ENCODE assay signal across 1 cellular context in the genomic region with DNA sequence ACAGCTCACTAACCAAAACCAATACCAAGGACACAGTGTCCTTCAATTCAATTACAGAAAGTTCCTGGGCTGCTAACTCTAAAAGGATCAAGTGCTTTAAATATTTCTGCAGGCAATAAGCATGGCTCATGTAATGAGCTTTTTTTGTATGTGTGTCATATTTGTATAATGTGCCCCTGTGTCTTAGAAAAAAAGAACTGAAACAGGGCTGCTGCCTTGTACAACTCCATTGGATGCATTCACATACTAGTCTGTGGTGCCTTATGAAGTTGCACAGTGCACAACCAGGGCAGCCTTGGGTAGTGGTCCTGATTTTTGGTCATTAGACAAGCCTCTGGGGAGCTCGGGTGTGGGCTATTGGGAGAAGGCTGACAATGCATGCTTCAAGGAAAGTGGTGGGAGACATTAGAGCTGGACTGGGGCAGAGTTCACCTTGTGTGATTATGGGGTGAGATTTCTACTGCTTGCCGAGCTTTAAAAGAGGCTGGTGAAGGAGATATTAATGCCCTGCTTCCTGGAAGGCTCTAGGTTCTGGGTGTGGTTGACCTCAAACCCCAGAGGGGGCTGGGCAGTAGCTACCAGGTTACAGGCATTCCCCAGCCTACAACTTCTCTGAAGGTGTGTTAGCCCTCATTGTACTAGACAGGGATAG.
A peak's percentile ranks its signal among the peaks of the same experiment; 100 is the strongest.
TF ChIP-seq lines count a peak whose summit lies in the region.

No MANE protein-coding gene starts in this region.

TF ChIP-seq in K562, 482 proteins besides CTCF, POLR2A, EP300 and RAD21 (continued from another document and continues in another):
- no peak for TF ChIP-seq CHD7 (IDR thresholded peaks at IDR 0.05; ENCODE audit: low read depth, low read length)
- no peak for TF ChIP-seq NR2C2 (CRISPR knock-in tag; IDR thresholded peaks at IDR 0.05)
- TF ChIP-seq NR2C2 (tag; IDR thresholded peaks at IDR 0.05), result peak; percentile 37; the same call in 1 of the 2 replicates
- 0 out of 2 replicates have a peak, but pooled peaks have one; percentile 38 for TF ChIP-seq HNRNPL (IDR thresholded peaks at IDR 0.05; ENCODE audit: low read depth, low read length)
- peak; percentile 7; the same call in 1 of the 2 replicates for TF ChIP-seq ZEB2 (IDR thresholded peaks at IDR 0.05)
- TF ChIP-seq, protein P1, sequence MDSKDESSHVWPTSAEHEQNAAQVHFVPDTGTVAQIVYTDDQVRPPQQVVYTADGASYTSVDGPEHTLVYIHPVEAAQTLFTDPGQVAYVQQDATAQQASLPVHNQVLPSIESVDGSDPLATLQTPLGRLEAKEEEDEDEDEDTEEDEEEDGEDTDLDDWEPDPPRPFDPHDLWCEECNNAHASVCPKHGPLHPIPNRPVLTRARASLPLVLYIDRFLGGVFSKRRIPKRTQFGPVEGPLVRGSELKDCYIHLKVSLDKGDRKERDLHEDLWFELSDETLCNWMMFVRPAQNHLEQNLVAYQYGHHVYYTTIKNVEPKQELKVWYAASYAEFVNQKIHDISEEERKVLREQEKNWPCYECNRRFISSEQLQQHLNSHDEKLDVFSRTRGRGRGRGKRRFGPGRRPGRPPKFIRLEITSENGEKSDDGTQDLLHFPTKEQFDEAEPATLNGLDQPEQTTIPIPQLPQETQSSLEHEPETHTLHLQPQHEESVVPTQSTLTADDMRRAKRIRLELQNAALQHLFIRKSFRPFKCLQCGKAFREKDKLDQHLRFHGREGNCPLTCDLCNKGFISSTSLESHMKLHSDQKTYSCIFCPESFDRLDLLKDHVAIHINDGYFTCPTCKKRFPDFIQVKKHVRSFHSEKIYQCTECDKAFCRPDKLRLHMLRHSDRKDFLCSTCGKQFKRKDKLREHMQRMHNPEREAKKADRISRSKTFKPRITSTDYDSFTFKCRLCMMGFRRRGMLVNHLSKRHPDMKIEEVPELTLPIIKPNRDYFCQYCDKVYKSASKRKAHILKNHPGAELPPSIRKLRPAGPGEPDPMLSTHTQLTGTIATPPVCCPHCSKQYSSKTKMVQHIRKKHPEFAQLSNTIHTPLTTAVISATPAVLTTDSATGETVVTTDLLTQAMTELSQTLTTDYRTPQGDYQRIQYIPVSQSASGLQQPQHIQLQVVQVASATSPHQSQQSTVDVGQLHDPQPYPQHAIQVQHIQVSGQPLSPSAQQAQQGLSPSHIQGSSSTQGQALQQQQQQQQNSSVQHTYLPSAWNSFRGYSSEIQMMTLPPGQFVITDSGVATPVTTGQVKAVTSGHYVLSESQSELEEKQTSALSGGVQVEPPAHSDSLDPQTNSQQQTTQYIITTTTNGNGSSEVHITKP (IDR thresholded peaks at IDR 0.05; ENCODE audit: partially characterized antibody), result peak; percentile 12
- TF ChIP-seq PHF20 (IDR thresholded peaks at IDR 0.05; ENCODE audit: partially characterized antibody), result no peak
- TF ChIP-seq ZNF507 (tag; conservative IDR thresholded peaks at IDR 0.05), result no peak
- no peak for TF ChIP-seq KAT8 (IDR thresholded peaks at IDR 0.05; ENCODE audit: low read depth)
- peak; percentile 59; the same call in 1 of the 2 replicates for TF ChIP-seq ESRRA (IDR thresholded peaks at IDR 0.05; ENCODE audit: borderline replicate concordance, low read depth)
- no peak for TF ChIP-seq ZNF76 (CRISPR knock-in tag; IDR thresholded peaks at IDR 0.05; ENCODE audit: borderline replicate concordance)
- no peak for TF ChIP-seq TCF7L2 (IDR thresholded peaks at IDR 0.05; ENCODE audit: low read depth, low read length)
- no peak for TF ChIP-seq ZNF217 (CRISPR knock-in tag; IDR thresholded peaks at IDR 0.05)
- TF ChIP-seq POU5F1 (IDR thresholded peaks at IDR 0.05; ENCODE audit: borderline replicate concordance, low read depth, low read length, partially characterized antibody), result no peak
- TF ChIP-seq, protein P2, sequence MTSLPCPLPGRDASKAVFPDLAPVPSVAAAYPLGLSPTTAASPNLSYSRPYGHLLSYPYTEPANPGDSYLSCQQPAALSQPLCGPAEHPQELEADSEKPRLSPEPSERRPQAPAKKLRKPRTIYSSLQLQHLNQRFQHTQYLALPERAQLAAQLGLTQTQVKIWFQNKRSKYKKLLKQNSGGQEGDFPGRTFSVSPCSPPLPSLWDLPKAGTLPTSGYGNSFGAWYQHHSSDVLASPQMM (CRISPR knock-in tag; IDR thresholded peaks at IDR 0.05), result no peak
- TF ChIP-seq HMG20A (CRISPR knock-in tag; conservative IDR thresholded peaks at IDR 0.05), result no peak
- no peak for TF ChIP-seq MYBL2 (IDR thresholded peaks at IDR 0.05; ENCODE audit: low read depth)
- no peak for TF ChIP-seq MYBL2 (CRISPR knock-in tag; IDR thresholded peaks at IDR 0.05; ENCODE audit: borderline replicate concordance)
- no peak for TF ChIP-seq U2AF2 (optimal IDR thresholded peaks at IDR 0.05; ENCODE audit: low read depth, low read length)
- no peak for TF ChIP-seq ZNF699 (CRISPR knock-in tag; IDR thresholded peaks at IDR 0.05; ENCODE audit: insufficient replicate concordance)
- TF ChIP-seq FUS (optimal IDR thresholded peaks at IDR 0.05; ENCODE audit: low read depth, low read length), result no peak
- TF ChIP-seq, protein P3, sequence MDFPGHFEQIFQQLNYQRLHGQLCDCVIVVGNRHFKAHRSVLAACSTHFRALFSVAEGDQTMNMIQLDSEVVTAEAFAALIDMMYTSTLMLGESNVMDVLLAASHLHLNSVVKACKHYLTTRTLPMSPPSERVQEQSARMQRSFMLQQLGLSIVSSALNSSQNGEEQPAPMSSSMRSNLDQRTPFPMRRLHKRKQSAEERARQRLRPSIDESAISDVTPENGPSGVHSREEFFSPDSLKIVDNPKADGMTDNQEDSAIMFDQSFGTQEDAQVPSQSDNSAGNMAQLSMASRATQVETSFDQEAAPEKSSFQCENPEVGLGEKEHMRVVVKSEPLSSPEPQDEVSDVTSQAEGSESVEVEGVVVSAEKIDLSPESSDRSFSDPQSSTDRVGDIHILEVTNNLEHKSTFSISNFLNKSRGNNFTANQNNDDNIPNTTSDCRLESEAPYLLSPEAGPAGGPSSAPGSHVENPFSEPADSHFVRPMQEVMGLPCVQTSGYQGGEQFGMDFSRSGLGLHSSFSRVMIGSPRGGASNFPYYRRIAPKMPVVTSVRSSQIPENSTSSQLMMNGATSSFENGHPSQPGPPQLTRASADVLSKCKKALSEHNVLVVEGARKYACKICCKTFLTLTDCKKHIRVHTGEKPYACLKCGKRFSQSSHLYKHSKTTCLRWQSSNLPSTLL (IDR thresholded peaks at IDR 0.05), result no peak
- no peak for TF ChIP-seq POLR3G (IDR thresholded peaks at IDR 0.05; ENCODE audit: extremely low read depth, insufficient read length, insufficient replicate concordance)
- no peak for TF ChIP-seq ZNF778 (CRISPR knock-in tag; IDR thresholded peaks at IDR 0.05)
- no peak for TF ChIP-seq RAD51 (IDR thresholded peaks at IDR 0.05; ENCODE audit: borderline replicate concordance, low read depth)
- TF ChIP-seq NBN (IDR thresholded peaks at IDR 0.05; ENCODE audit: low read depth), result 0 out of 2 replicates have a peak, but pooled peaks have one; percentile 39
- peak in 1 of 2 experiments; percentile 65; a peak in 1 of 3 replicates for TF ChIP-seq CBX3 (IDR thresholded peaks at IDR 0.05; ENCODE audit: borderline replicate concordance in 1 of 2, low read length in 2 of 2)
- TF ChIP-seq ZNF12 (CRISPR knock-in tag; IDR thresholded peaks at IDR 0.05), result no peak
- TF ChIP-seq TAL1 (IDR thresholded peaks at IDR 0.05), result peak; percentile 53; the same call in 1 of the 2 replicates
- no peak for TF ChIP-seq PURB (CRISPR knock-in tag; IDR thresholded peaks at IDR 0.05; ENCODE audit: low read depth)
- no peak for TF ChIP-seq KLF10 (CRISPR knock-in tag; IDR thresholded peaks at IDR 0.05)
- TF ChIP-seq, protein P4, sequence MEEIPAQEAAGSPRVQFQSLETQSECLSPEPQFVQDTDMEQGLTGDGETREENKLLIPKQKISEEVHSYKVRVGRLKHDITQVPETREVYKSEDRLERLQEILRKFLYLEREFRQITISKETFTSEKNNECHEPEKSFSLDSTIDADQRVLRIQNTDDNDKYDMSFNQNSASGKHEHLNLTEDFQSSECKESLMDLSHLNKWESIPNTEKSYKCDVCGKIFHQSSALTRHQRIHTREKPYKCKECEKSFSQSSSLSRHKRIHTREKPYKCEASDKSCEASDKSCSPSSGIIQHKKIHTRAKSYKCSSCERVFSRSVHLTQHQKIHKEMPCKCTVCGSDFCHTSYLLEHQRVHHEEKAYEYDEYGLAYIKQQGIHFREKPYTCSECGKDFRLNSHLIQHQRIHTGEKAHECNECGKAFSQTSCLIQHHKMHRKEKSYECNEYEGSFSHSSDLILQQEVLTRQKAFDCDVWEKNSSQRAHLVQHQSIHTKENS (CRISPR knock-in tag; IDR thresholded peaks at IDR 0.05), result no peak
- TF ChIP-seq DPF2 (IDR thresholded peaks at IDR 0.05), result peak; percentile 51
- TF ChIP-seq EWSR1 (IDR thresholded peaks at IDR 0.05; ENCODE audit: borderline replicate concordance, low read depth, partially characterized antibody), result no peak
- TF ChIP-seq, protein P5, sequence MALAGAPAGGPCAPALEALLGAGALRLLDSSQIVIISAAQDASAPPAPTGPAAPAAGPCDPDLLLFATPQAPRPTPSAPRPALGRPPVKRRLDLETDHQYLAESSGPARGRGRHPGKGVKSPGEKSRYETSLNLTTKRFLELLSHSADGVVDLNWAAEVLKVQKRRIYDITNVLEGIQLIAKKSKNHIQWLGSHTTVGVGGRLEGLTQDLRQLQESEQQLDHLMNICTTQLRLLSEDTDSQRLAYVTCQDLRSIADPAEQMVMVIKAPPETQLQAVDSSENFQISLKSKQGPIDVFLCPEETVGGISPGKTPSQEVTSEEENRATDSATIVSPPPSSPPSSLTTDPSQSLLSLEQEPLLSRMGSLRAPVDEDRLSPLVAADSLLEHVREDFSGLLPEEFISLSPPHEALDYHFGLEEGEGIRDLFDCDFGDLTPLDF (CRISPR knock-in tag; IDR thresholded peaks at IDR 0.05), result no peak
- TF ChIP-seq EGR1 (conservative IDR thresholded peaks at IDR 0.05), result no peak
- no peak for TF ChIP-seq ZNF124 (CRISPR knock-in tag; IDR thresholded peaks at IDR 0.05)
